ENCODE assay signal across 9 cellular contexts in the genomic region with DNA sequence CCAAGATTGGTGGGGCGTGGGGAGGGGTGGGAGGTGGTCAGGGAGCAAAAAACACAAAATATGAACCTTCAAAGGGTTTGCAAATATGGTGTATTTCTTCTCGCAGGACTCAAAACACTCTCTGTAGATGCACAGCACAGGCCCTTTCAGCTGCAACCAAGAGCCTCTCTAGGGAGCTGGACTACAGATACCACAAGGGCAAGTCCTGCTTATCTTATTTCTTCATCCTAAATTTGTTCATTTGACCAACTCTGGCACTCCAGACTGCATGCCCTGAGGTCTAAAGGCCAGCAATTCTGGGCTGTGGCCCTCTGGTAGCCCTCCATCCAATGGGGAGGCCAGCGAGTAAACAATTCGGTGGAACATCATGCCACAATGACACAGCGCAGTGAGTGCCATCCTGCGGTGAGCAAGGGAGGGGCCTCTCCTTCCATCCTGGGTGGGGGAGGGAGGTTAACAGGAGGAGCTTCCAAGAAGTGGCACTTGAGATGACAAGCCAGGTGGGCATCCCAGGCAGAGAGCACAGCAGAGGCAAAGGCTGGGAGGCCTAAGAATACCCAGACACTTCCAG. TPM values are rescaled to one million over a fixed set of nuclear protein-coding genes. Genes with fewer than 3 reads are reported as not detected.
A peak's percentile ranks its signal among the peaks of the same experiment; 100 is the strongest.
DNase-seq lines count a peak whose midpoint lies in the region; ATAC-seq and TF ChIP-seq lines count a peak whose summit lies in the region.
"Had no signal": no experiment of that assay in that cellular context is flagged by ENCODE, and none has a peak within 500 bp of the region (broad histone marks: within the 10 kb centered on the region; RNA-seq: fewer than 3 reads in every experiment).

No MANE protein-coding gene starts in this region.

- H3K4me1 ChIP-seq in esophagus squamous epithelium = peaks cover 28 to 64% (median 49%) of the 10 kb centered on the region in 3 donors
- H3K4me1 ChIP-seq in HAP-1 = peaks cover 26% of the 10 kb centered on the region

- no peaks in the 10 kb centered on the region for H3K9me2 ChIP-seq in SU-DHL-6 (replicated peaks; ENCODE audit: insufficient read depth, low read length)

- 76 to 77% methylated on average over 5 of the region's 6 CpGs for WGBS in esophagus squamous epithelium, 2 donors

- no peak for ATAC-seq in HG03520 (IDR thresholded peaks at IDR 0.05; ENCODE audit: unreplicated experiment)

- no peaks in the 10 kb centered on the region for H3K9me3 ChIP-seq in SU-DHL-6 (ENCODE audit: insufficient read depth, low read length)
- H3K9me3 ChIP-seq in esophagus squamous epithelium = no peaks in the 10 kb centered on the region
- H3K9me3 ChIP-seq in HAP-1 = no peaks in the 10 kb centered on the region

- peaks cover 42% of the 10 kb centered on the region for H3F3A ChIP-seq in SU-DHL-6 (ENCODE audit: insufficient read depth)

- no peak overlapping the region for H2AFZ ChIP-seq in SU-DHL-6 (ENCODE audit: low read depth, low read length, severe bottlenecking)

- peak overlapping the region; percentile 64 for H3K4me2 ChIP-seq in SU-DHL-6 (ENCODE audit: low read depth, low read length, poor library complexity, severe bottlenecking)

- H4K20me1 ChIP-seq in SU-DHL-6 (ENCODE audit: low read depth, low read length) = no peaks in the 10 kb centered on the region

- TF ChIP-seq POLR2A in esophagus squamous epithelium (IDR thresholded peaks at IDR 0.05) = peak in 1 of 4 donors; percentile 4

- H3K4me3 ChIP-seq in SU-DHL-6 (ENCODE audit: insufficient read depth, low read length, poor library complexity, severe bottlenecking) (peak overlapping the region; percentile 4), esophagus squamous epithelium (peak overlapping the region in 2 of 4 donors; percentile 39 to 56), HAP-1 (no peak overlapping the region)

- no peaks in the 10 kb centered on the region for H3K79me2 ChIP-seq in SU-DHL-6 (ENCODE audit: insufficient read depth, low read length)

- TF ChIP-seq CTCF in SU-DHL-6 (IDR thresholded peaks at IDR 0.05; ENCODE audit: insufficient read depth, low read length, poor library complexity, severe bottlenecking) (no peak), esophagus squamous epithelium (IDR thresholded peaks at IDR 0.05) (no peak)

- peak; percentile 37 to 53 for DNase-seq in activated CD4-positive, alpha-beta T cell treated with anti-CD3 and anti-CD28 coated beads for 4 hours
- DNase-seq in activated CD4-positive, alpha-beta T cell treated with anti-CD3 and anti-CD28 coated beads, Interleukin-2, amount 50 U/mL, for 1 hour = no peak
- DNase-seq in esophagus squamous epithelium (lab: John Stamatoyannopoulos, UW) = no peak
- peak in 5 of 49 donors; percentile 19 to 39 (median 27) for DNase-seq in substantia nigra (lab: John Stamatoyannopoulos, UW)
- DNase-seq in HAP-1 (ENCODE audit: low spot score in 2 of 2) = no peak
- DNase-seq in T1000 (lab: John Stamatoyannopoulos, UW) = no peak

- H3K36me3 ChIP-seq in SU-DHL-6 (ENCODE audit: low read length) = no peaks in the 10 kb centered on the region
- H3K36me3 ChIP-seq in esophagus squamous epithelium = no peaks in the 10 kb centered on the region
- no peaks in the 10 kb centered on the region for H3K36me3 ChIP-seq in HAP-1 (replicated peaks)

- peak overlapping the region; percentile 10; the same call in 1 of the 2 replicates for H3K9ac ChIP-seq in SU-DHL-6 (ENCODE audit: low read length)

- in situ Hi-C loops in HAP-1 (cut with MboI; ENCODE audit: low sequenced_read_pairs) = no loop called here

- H3K27ac ChIP-seq in SU-DHL-6 (ENCODE audit: low read depth, low read length) = peak overlapping the region; percentile 96
- H3K27ac ChIP-seq in esophagus squamous epithelium = peak overlapping the region; percentile 40 to 85 (median 70)
- peak overlapping the region; percentile 14 for H3K27ac ChIP-seq in substantia nigra (ENCODE audit: low read depth, low read length, poor library complexity, severe bottlenecking)
- H3K27ac ChIP-seq: VCaP had no signal

- intact Hi-C loops in esophagus squamous epithelium (cut with DNase I) = no loop called here

- H3K27me3 ChIP-seq in SU-DHL-6 (ENCODE audit: low read length) = no peaks in the 10 kb centered on the region; the same call in 1 of the 2 replicates
- H3K27me3 ChIP-seq in esophagus squamous epithelium = peaks cover 0 to 18% (median 0%) of the 10 kb centered on the region in 4 donors
- no peaks in the 10 kb centered on the region for H3K27me3 ChIP-seq in HAP-1 (ENCODE audit: low read depth)

RNA-seq across cellular contexts. Expression of a gene that starts 0.6 kb away (rescaled TPM):
- total RNA-seq in esophagus squamous epithelium = 10 to 100 TPM in 1 of 4 donors, 1 to 10 TPM in 3; 2.5 to 10.1 (median 5.6) TPM

RNA-seq across cellular contexts. Expression of a gene that starts 36.4 kb away (rescaled TPM):
- 1 to 10 TPM in 3 of 4 donors, under 1 TPM in 1; 0.08 to 4.8 (median 2.0) TPM for total RNA-seq in esophagus squamous epithelium

Comparison
In these comparisons a context has a peak if more than half of its experiments do, and no peak if none do; other contexts are left out.
1. DNase-seq: peak in activated CD4-positive, alpha-beta T cell treated with anti-CD3 and anti-CD28 coated beads for 4 hours (2 of 2); none in activated CD4-positive, alpha-beta T cell treated with anti-CD3 and anti-CD28 coated beads, Interleukin-2, amount 50 U/mL, for 1 hour (single experiment), esophagus squamous epithelium (single experiment), HAP-1 (0 of 2) and T1000 (single experiment).
2. H3K27ac ChIP-seq: peak in every context shown above with its lines; median percentile 96 in SU-DHL-6; 70 in esophagus squamous epithelium; 14 in substantia nigra.